8 cellular contexts compared by ENCODE assay signal in genomic region chr9:124414612-124415011, GRCh38. TPM values are rescaled to one million over a fixed set of nuclear protein-coding genes. Genes with fewer than 3 reads are reported as not detected.
DNase-seq lines count a peak whose midpoint lies in the region; ATAC-seq and TF ChIP-seq lines count a peak whose summit lies in the region.

No MANE protein-coding gene starts in this region.

- DNase-seq in GM12864 (ENCODE audit: low read depth): no peak
- no peak for DNase-seq in RWPE2 (ENCODE audit: low spot score)
- no peak for DNase-seq in fibroblast of pulmonary artery (ENCODE audit: low read depth)
- DNase-seq in sigmoid colon: peak; percentile 49
- no peak for DNase-seq in SHP77 (lab: John Stamatoyannopoulos, UW)
- no peak for DNase-seq in NCI-H2227 (lab: John Stamatoyannopoulos, UW; ENCODE audit: unreplicated experiment)
- DNase-seq in dedifferentiated amniotic fluid mesenchymal stem cell (ENCODE audit: extremely low spot score): no peak

- H3K4me1 ChIP-seq in RWPE2 (ENCODE audit: insufficient read depth, poor library complexity, severe bottlenecking) (peaks cover 44% of the 10 kb centered on the region), sigmoid colon (peaks cover 0 to 16% (median 11%) of the 10 kb centered on the region in 4 donors)

- H3K4me3 ChIP-seq in GM12864 (ENCODE audit: low read depth, low read length) (peak overlapping the region; percentile 90), RWPE2 (ENCODE audit: severe bottlenecking) (peak overlapping the region; percentile 73), fibroblast of pulmonary artery (replicated peaks; ENCODE audit: low read depth, low read length) (peak overlapping the region; percentile 74), sigmoid colon (peak overlapping the region; percentile 65 to 94 (median 81))

- TF ChIP-seq CTCF in GM12864 (IDR thresholded peaks at IDR 0.05; ENCODE audit: low read depth, low read length, missing control alignments) (no peak), RWPE2 (IDR thresholded peaks at IDR 0.05; ENCODE audit: poor library complexity, severe bottlenecking) (no peak), fibroblast of pulmonary artery (IDR thresholded peaks at IDR 0.05; ENCODE audit: low read length, missing control alignments) (no peak), sigmoid colon (IDR thresholded peaks at IDR 0.05) (no peak)

- TF ChIP-seq EP300 in sigmoid colon (IDR thresholded peaks at IDR 0.05): no peak

- no peaks in the 10 kb centered on the region for H3K27me3 ChIP-seq in RWPE2 (ENCODE audit: insufficient read depth, poor library complexity, severe bottlenecking)
- H3K27me3 ChIP-seq in sigmoid colon: no peaks in the 10 kb centered on the region

- H3K27ac ChIP-seq in RWPE2 (ENCODE audit: poor library complexity, severe bottlenecking): peak overlapping the region; percentile 94
- peak overlapping the region in 3 of 4 donors; percentile 56 to 72 (median 70) for H3K27ac ChIP-seq in sigmoid colon

- H3K9me3 ChIP-seq in RWPE2 (ENCODE audit: severe bottlenecking): no peaks in the 10 kb centered on the region
- no peaks in the 10 kb centered on the region for H3K9me3 ChIP-seq in sigmoid colon

- H3K36me3 ChIP-seq in RWPE2 (ENCODE audit: low read depth): peaks cover 53% of the 10 kb centered on the region
- peaks cover 22 to 46% (median 25%) of the 10 kb centered on the region in 4 donors for H3K36me3 ChIP-seq in sigmoid colon

- intact Hi-C loops in sigmoid colon (cut with DNase I): no loop called here

- no peak for TF ChIP-seq POLR2A in sigmoid colon (IDR thresholded peaks at IDR 0.05)

- WGBS in sigmoid colon, 2 donors: 16 to 17% methylated on average over 13 of the region's 13 CpGs

- ATAC-seq in RWPE2 (ENCODE audit: low read depth) (no peak), GM19328 (IDR thresholded peaks at IDR 0.05; ENCODE audit: unreplicated experiment) (no peak)

RNA-seq across cellular contexts. Expression of gene PSMB7, which starts 0.6 kb away (rescaled TPM):
- 100 to 1,000 TPM; 136 to 172 (median 166) TPM for total RNA-seq in sigmoid colon
- polyA plus RNA-seq in sigmoid colon: 100 to 1,000 TPM; 153 to 179 (median 177) TPM

RNA-seq across cellular contexts. Expression of gene ADGRD2, which starts 35.6 kb away (rescaled TPM):
- not detected for total RNA-seq in sigmoid colon
- polyA plus RNA-seq in sigmoid colon: not detected
